Comparison of ENCODE assay signal across 8 cellular contexts in genomic region chr10:28532509-28533314, GRCh38. TPM values are rescaled to one million over a fixed set of nuclear protein-coding genes. Genes with fewer than 3 reads are reported as not detected.
A peak's percentile ranks its signal among the peaks of the same experiment; 100 is the strongest.
DNase-seq lines count a peak whose midpoint lies in the region; ATAC-seq and TF ChIP-seq lines count a peak whose summit lies in the region.

Gene WAC (plus strand): TSS chr10:28533118. CDS start chr10:28533580, 462 bp downstream.

- peak; percentile 8 to 19 for TF ChIP-seq CTCF in left lung (IDR thresholded peaks at IDR 0.05)

- no peaks in the 10 kb centered on the region for H3K27me3 ChIP-seq in BLaER1
- H3K27me3 ChIP-seq in left lung, result no peaks in the 10 kb centered on the region

- peak within 1 kb of the TSS; percentile 94 for H3K4me3 ChIP-seq in BLaER1
- peak within 1 kb of the TSS; percentile 93 to 98 for H3K4me3 ChIP-seq in left lung

- H3K27ac ChIP-seq in BLaER1 (peak within 1 kb of the TSS; percentile 100), left lung (peak within 1 kb of the TSS; percentile 99 to 100)

- ATAC-seq in GM19328 (IDR thresholded peaks at IDR 0.05; ENCODE audit: unreplicated experiment) (peak; percentile 80), HG03520 (IDR thresholded peaks at IDR 0.05; ENCODE audit: unreplicated experiment) (peak; percentile 78), left lung (peak; percentile 95)

- peak within 1 kb of the TSS; percentile 98 for H3K9ac ChIP-seq in BLaER1

- intact Hi-C loops in left lung (cut with DNase I), result no loop called here

- H3K9me3 ChIP-seq in BLaER1, result no peaks in the 10 kb centered on the region
- no peaks in the 10 kb centered on the region for H3K9me3 ChIP-seq in left lung

- peaks cover 39% of the 10 kb centered on the region for H4K20me1 ChIP-seq in BLaER1

- H3K4me1 ChIP-seq in BLaER1, result peaks cover 42% of the 10 kb centered on the region
- peaks cover 13 to 54% of the 10 kb centered on the region in 2 donors for H3K4me1 ChIP-seq in left lung

- peaks cover 24% of the 10 kb centered on the region for H3K36me3 ChIP-seq in BLaER1
- H3K36me3 ChIP-seq in left lung, result peaks cover 0 to 25% of the 10 kb centered on the region in 2 donors

- DNase-seq in NCI-H69 (lab: John Stamatoyannopoulos, UW) (peak; percentile 92), dedifferentiated amniotic fluid mesenchymal stem cell (ENCODE audit: extremely low spot score) (peak; percentile 94), left lung (peak; percentile 97 to 99)
- DNase-seq in activated CD4-positive, alpha-beta T cell treated with anti-CD3 and anti-CD28 coated beads, Interleukin-2, amount 50 U/mL, for 1 hour, result peak; percentile 97
- peak; percentile 96 to 97 for DNase-seq in stimulated activated CD4-positive, alpha-beta T cell treated with anti-CD3 and anti-CD28 coated beads, Interleukin-2, amount 100 ng/mL, for 48 hours

- H3K4me2 ChIP-seq in BLaER1, result peak within 1 kb of the TSS; percentile 86

RNA-seq across cellular contexts. Expression of gene WAC, which starts in this region (rescaled TPM):
- 100 to 1,000 TPM in 1 of 2 donors, 10 to 100 TPM in 1; 90.7 to 106 TPM for total RNA-seq in left lung

Comparison
In these comparisons a context has a peak if more than half of its experiments do, and no peak if none do; other contexts are left out.
1. Peak in every context shown above with its lines: DNase-seq, ATAC-seq, H3K4me3 ChIP-seq and H3K27ac ChIP-seq.